Comparison of ENCODE assay signal across 1 cellular context in genomic region chr15:56806147-56806536, GRCh38.
TF ChIP-seq lines count a peak whose summit lies in the region.

No MANE protein-coding gene starts in this region.

TF ChIP-seq in IMR-90, 13 proteins besides CTCF, POLR2A, EP300 and RAD21:
- no peak for TF ChIP-seq FOS (IDR thresholded peaks at IDR 0.05; ENCODE audit: low read depth, low read length)
